ENCODE assay signal across 1 cellular context in genomic region chr5:154788212-154788611, GRCh38.
TF ChIP-seq lines count a peak whose summit lies in the region.

No MANE protein-coding gene starts in this region.

TF ChIP-seq in SK-N-SH treated with all-trans-retinoic acid at 6 μM for 48 hours, 23 proteins besides CTCF, POLR2A, EP300 and RAD21 (continued from another document):
- TF ChIP-seq CREB5 (CRISPR knock-in tag; IDR thresholded peaks at IDR 0.05; ENCODE audit: low read depth) (no peak), RARB (CRISPR knock-in tag; IDR thresholded peaks at IDR 0.05) (no peak), ZC3H10 (CRISPR knock-in tag; IDR thresholded peaks at IDR 0.05) (no peak), ZNF565 (CRISPR knock-in tag; conservative IDR thresholded peaks at IDR 0.05; ENCODE audit: low read depth) (no peak), ZNF8 (CRISPR knock-in tag; IDR thresholded peaks at IDR 0.05) (no peak), ESRRG (CRISPR knock-in tag; IDR thresholded peaks at IDR 0.05) (no peak), ISL1 (CRISPR knock-in tag; IDR thresholded peaks at IDR 0.05) (no peak), ZFP30 (CRISPR knock-in tag; IDR thresholded peaks at IDR 0.05) (no peak)
